Comparison of ENCODE assay signal across 2 cellular contexts in genomic region chr10:44788147-44788819, GRCh38.
TF ChIP-seq lines count a peak whose summit lies in the region.

No MANE protein-coding gene starts in this region.

TF ChIP-seq in HEK293, 187 proteins besides CTCF, POLR2A, EP300 and RAD21 (continued from another document):
- TF ChIP-seq SP7 (tag by site-specific recombination; IDR thresholded peaks at IDR 0.05): no peak
- 0 out of 2 replicates have a peak, but pooled peaks have one; percentile 33 for TF ChIP-seq ZNF776 (tag by site-specific recombination; IDR thresholded peaks at IDR 0.05; ENCODE audit: borderline replicate concordance)
- TF ChIP-seq ZFP3 (tag by site-specific recombination; IDR thresholded peaks at IDR 0.05; ENCODE audit: low read depth): no peak
- TF ChIP-seq, protein P1, sequence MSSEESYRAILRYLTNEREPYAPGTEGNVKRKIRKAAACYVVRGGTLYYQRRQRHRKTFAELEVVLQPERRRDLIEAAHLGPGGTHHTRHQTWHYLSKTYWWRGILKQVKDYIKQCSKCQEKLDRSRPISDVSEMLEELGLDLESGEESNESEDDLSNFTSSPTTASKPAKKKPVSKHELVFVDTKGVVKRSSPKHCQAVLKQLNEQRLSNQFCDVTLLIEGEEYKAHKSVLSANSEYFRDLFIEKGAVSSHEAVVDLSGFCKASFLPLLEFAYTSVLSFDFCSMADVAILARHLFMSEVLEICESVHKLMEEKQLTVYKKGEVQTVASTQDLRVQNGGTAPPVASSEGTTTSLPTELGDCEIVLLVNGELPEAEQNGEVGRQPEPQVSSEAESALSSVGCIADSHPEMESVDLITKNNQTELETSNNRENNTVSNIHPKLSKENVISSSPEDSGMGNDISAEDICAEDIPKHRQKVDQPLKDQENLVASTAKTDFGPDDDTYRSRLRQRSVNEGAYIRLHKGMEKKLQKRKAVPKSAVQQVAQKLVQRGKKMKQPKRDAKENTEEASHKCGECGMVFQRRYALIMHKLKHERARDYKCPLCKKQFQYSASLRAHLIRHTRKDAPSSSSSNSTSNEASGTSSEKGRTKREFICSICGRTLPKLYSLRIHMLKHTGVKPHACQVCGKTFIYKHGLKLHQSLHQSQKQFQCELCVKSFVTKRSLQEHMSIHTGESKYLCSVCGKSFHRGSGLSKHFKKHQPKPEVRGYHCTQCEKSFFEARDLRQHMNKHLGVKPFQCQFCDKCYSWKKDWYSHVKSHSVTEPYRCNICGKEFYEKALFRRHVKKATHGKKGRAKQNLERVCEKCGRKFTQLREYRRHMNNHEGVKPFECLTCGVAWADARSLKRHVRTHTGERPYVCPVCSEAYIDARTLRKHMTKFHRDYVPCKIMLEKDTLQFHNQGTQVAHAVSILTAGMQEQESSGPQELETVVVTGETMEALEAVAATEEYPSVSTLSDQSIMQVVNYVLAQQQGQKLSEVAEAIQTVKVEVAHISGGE (tag by site-specific recombination; conservative IDR thresholded peaks at IDR 0.05; ENCODE audit: low read depth): no peak
- no peak for TF ChIP-seq ZNF274 (IDR thresholded peaks at IDR 0.05; ENCODE audit: low read length)
- no peak for TF ChIP-seq ZNF274 (tag by site-specific recombination; IDR thresholded peaks at IDR 0.05; ENCODE audit: borderline replicate concordance)
- TF ChIP-seq ZNF664 (tag by site-specific recombination; IDR thresholded peaks at IDR 0.05): no peak

TF ChIP-seq in K562, 482 proteins besides CTCF, POLR2A, EP300 and RAD21 (continued from another document):
- TF ChIP-seq, protein P2, sequence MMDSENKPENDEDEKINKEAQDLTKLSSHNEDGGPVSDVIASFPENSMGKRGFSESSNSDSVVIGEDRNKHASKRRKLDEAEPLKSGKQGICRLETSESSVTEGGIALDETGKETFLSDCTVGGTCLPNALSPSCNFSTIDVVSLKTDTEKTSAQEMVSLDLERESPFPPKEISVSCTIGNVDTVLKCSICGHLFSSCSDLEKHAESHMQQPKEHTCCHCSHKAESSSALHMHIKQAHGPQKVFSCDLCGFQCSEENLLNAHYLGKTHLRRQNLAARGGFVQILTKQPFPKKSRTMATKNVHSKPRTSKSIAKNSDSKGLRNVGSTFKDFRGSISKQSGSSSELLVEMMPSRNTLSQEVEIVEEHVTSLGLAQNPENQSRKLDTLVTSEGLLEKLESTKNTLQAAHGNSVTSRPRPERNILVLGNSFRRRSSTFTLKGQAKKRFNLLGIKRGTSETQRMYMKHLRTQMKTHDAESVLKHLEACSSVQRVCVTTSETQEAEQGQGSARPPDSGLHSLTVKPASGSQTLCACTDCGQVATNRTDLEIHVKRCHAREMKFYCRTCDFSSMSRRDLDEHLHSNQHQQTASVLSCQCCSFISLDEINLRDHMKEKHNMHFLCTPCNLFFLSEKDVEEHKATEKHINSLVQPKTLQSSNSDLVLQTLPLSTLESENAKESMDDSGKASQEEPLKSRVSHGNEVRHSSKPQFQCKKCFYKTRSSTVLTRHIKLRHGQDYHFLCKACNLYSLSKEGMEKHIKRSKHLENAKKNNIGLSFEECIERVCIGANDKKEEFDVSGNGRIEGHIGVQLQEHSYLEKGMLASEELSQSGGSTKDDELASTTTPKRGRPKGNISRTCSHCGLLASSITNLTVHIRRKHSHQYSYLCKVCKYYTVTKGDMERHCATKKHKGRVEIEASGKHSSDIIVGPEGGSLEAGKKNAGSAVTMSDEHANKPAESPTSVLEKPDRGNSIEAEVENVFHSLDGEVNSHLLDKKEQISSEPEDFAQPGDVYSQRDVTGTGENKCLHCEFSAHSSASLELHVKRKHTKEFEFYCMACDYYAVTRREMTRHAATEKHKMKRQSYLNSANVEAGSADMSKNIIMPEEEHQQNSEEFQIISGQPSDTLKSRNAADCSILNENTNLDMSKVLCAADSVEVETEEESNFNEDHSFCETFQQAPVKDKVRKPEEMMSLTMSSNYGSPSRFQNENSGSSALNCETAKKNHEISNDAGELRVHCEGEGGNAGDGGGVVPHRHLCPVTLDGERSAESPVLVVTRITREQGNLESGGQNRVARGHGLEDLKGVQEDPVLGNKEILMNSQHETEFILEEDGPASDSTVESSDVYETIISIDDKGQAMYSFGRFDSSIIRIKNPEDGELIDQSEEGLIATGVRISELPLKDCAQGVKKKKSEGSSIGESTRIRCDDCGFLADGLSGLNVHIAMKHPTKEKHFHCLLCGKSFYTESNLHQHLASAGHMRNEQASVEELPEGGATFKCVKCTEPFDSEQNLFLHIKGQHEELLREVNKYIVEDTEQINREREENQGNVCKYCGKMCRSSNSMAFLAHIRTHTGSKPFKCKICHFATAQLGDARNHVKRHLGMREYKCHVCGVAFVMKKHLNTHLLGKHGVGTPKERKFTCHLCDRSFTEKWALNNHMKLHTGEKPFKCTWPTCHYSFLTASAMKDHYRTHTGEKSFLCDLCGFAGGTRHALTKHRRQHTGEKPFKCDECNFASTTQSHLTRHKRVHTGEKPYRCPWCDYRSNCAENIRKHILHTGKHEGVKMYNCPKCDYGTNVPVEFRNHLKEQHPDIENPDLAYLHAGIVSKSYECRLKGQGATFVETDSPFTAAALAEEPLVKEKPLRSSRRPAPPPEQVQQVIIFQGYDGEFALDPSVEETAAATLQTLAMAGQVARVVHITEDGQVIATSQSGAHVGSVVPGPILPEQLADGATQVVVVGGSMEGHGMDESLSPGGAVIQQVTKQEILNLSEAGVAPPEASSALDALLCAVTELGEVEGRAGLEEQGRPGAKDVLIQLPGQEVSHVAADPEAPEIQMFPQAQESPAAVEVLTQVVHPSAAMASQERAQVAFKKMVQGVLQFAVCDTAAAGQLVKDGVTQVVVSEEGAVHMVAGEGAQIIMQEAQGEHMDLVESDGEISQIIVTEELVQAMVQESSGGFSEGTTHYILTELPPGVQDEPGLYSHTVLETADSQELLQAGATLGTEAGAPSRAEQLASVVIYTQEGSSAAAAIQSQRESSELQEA (IDR thresholded peaks at IDR 0.05; ENCODE audit: low read depth): no peak
- TF ChIP-seq RREB1 (CRISPR knock-in tag; IDR thresholded peaks at IDR 0.05) (no peak), PML (IDR thresholded peaks at IDR 0.05; ENCODE audit: low read length) (no peak), KLF16 (IDR thresholded peaks at IDR 0.05) (no peak), ZC3H4 (CRISPR knock-in tag; IDR thresholded peaks at IDR 0.05; ENCODE audit: borderline replicate concordance) (no peak), PHF20 (IDR thresholded peaks at IDR 0.05; ENCODE audit: partially characterized antibody) (no peak), CBX1 (IDR thresholded peaks at IDR 0.05; ENCODE audit: low read depth) (no peak), YBX1 (IDR thresholded peaks at IDR 0.05) (no peak), GABPA (tag; conservative IDR thresholded peaks at IDR 0.05; ENCODE audit: low read depth) (no peak), ZBTB2 (IDR thresholded peaks at IDR 0.05) (no peak), MEF2A (IDR thresholded peaks at IDR 0.05; ENCODE audit: control insufficient read depth, low read depth, low read length) (no peak), PKNOX1 (IDR thresholded peaks at IDR 0.05) (no peak), ZBTB26 (CRISPR knock-in tag; IDR thresholded peaks at IDR 0.05) (peak; percentile 17; the same call in 1 of the 2 replicates), SMAD1 (IDR thresholded peaks at IDR 0.05; ENCODE audit: low read depth, low read length, partially characterized antibody) (no peak), ZNF75A (CRISPR knock-in tag; IDR thresholded peaks at IDR 0.05) (no peak), HDAC6 (IDR thresholded peaks at IDR 0.05; ENCODE audit: low read depth, low read length) (no peak), ZNF124 (CRISPR knock-in tag; IDR thresholded peaks at IDR 0.05) (no peak), SMARCA5 (IDR thresholded peaks at IDR 0.05) (0 out of 2 replicates have a peak, but pooled peaks have one; percentile 38)
- TF ChIP-seq, protein P3, sequence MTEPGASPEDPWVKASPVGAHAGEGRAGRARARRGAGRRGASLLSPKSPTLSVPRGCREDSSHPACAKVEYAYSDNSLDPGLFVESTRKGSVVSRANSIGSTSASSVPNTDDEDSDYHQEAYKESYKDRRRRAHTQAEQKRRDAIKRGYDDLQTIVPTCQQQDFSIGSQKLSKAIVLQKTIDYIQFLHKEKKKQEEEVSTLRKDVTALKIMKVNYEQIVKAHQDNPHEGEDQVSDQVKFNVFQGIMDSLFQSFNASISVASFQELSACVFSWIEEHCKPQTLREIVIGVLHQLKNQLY (CRISPR knock-in tag; conservative IDR thresholded peaks at IDR 0.05): no peak
- TF ChIP-seq, protein P4, sequence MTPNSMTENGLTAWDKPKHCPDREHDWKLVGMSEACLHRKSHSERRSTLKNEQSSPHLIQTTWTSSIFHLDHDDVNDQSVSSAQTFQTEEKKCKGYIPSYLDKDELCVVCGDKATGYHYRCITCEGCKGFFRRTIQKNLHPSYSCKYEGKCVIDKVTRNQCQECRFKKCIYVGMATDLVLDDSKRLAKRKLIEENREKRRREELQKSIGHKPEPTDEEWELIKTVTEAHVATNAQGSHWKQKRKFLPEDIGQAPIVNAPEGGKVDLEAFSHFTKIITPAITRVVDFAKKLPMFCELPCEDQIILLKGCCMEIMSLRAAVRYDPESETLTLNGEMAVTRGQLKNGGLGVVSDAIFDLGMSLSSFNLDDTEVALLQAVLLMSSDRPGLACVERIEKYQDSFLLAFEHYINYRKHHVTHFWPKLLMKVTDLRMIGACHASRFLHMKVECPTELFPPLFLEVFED (CRISPR knock-in tag; conservative IDR thresholded peaks at IDR 0.05): 0 out of 2 replicates have a peak, but pooled peaks have one; percentile 49
- TF ChIP-seq, protein P5, sequence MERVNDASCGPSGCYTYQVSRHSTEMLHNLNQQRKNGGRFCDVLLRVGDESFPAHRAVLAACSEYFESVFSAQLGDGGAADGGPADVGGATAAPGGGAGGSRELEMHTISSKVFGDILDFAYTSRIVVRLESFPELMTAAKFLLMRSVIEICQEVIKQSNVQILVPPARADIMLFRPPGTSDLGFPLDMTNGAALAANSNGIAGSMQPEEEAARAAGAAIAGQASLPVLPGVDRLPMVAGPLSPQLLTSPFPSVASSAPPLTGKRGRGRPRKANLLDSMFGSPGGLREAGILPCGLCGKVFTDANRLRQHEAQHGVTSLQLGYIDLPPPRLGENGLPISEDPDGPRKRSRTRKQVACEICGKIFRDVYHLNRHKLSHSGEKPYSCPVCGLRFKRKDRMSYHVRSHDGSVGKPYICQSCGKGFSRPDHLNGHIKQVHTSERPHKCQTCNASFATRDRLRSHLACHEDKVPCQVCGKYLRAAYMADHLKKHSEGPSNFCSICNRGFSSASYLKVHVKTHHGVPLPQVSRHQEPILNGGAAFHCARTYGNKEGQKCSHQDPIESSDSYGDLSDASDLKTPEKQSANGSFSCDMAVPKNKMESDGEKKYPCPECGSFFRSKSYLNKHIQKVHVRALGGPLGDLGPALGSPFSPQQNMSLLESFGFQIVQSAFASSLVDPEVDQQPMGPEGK (CRISPR knock-in tag; IDR thresholded peaks at IDR 0.05; ENCODE audit: borderline replicate concordance): no peak
